33 cellular contexts compared by ENCODE assay signal in the genomic region with DNA sequence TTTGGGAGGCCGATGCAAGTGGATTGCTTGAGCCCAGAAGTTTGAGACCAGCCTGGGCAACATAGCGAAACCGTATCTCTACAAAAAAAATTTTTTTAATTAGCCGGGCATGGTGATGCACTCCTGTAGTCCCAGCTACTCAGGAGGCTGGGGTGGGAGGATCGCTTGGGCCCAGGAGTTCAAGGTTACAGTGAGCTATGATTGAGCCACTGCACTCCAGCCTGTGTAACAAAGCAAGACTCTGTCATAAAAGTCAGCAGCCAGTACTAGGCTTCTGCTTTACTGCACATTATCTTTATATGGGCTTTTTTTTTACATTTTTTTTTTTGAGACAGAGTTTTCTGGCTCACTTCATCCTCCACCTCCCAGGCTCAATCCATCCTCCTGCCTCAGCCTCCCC. TPM values are rescaled to one million over a fixed set of nuclear protein-coding genes. Genes with fewer than 3 reads are reported as not detected.
"Had no signal": no experiment of that assay in that cellular context is flagged by ENCODE, and none has a peak within 500 bp of the region (broad histone marks: within the 10 kb centered on the region; RNA-seq: fewer than 3 reads in every experiment).

No MANE protein-coding gene starts in this region.

- H3K27ac ChIP-seq: KMS-11, PC-9, RWPE1, SJSA1 had no signal

- ATAC-seq: Panc1, Right ventricle myocardium inferior had no signal

- H3K4me1 ChIP-seq: SJSA1 had no signal

- H3K36me3 ChIP-seq: SJSA1 had no signal

- FAIRE-seq: RCC 7860 had no signal

- H3K4me2 ChIP-seq: KMS-11, PC-9, SK-N-SH had no signal

- H3K9me3 ChIP-seq: SJSA1, SK-N-SH had no signal

- H3K9ac ChIP-seq: KMS-11, SK-N-SH had no signal

- DNase-seq: Karpas-422, MM.1S, NCI-H1092, NCI-H1105, NCI-H1417 treated with DMSO at 0.1 percent for 48 hours, NCI-H1436 treated with DMSO at 0.1 percent for 48 hours, NCI-H1694 treated with DMSO at 0.1 percent for 48 hours, NCI-H187 treated with DMSO at 0.1 percent for 48 hours, NCI-H2029, NCI-H2081, NCI-H226, NCI-H446 treated with DMSO at 0.1 percent for 48 hours, NCI-H510A, NCI-H524, NCI-H526, NCI-H69, NCI-H748 treated with DMSO at 0.1 percent for 48 hours, NCI-H82, PC-9, SHP77, SIG-M5, SK-N-SH, SW 1271 had no signal

- H3K27me3 ChIP-seq: SJSA1 had no signal

- H2AFZ ChIP-seq: PC-9 had no signal

- H3K4me3 ChIP-seq: PC-9, SJSA1 had no signal

RNA-seq across cellular contexts. Expression of a gene that starts 9.4 kb away (rescaled TPM):
- total RNA-seq: LHCN-M2, MCF 10A, OCI-LY7, PC-9, Right ventricle myocardium inferior, RPMI7951, SJSA1 had no signal
- polyA plus RNA-seq: SK-N-SH had no signal

RNA-seq across cellular contexts. Expression of a gene that starts 40.5 kb away (rescaled TPM):
- total RNA-seq: MCF 10A, PC-9 had no signal
